ENCODE assay signal across 1 cellular context in genomic region chr11:128040603-128041002, GRCh38.
TF ChIP-seq lines count a peak whose summit lies in the region.

No MANE protein-coding gene starts in this region.

TF ChIP-seq in SK-N-SH, 30 proteins besides CTCF, POLR2A, EP300 and RAD21 (continued from another document):
- peak; percentile 57; the same call in 1 of the 2 replicates for TF ChIP-seq POLR2AphosphoS5 (IDR thresholded peaks at IDR 0.05; ENCODE audit: low read depth, low read length)
- TF ChIP-seq CHD2 (IDR thresholded peaks at IDR 0.05; ENCODE audit: low read length, partially characterized antibody), result peak; percentile 56
- peak; percentile 89 for TF ChIP-seq TCF12 (IDR thresholded peaks at IDR 0.05)
- 0 out of 2 replicates have a peak, but pooled peaks have one; percentile 36 for TF ChIP-seq TEAD4 (IDR thresholded peaks at IDR 0.05; ENCODE audit: borderline replicate concordance, insufficient read depth)
